29 cellular contexts compared by ENCODE assay signal in genomic region chr4:128668566-128668965, GRCh38.
"Had no signal": no experiment of that assay in that cellular context is flagged by ENCODE, and none has a peak within 500 bp of the region (broad histone marks: within the 10 kb centered on the region; RNA-seq: fewer than 3 reads in every experiment).

No MANE protein-coding gene starts in this region.

- ATAC-seq: activated CD8-positive, alpha-beta T cell treated with anti-CD3 and anti-CD28 coated beads, Interleukin-2, amount 10 ng/mL, durations not matched to agents 7 days and 5 days; Panc1 had no signal

- H3K27me3 ChIP-seq: ascending aorta, cardiac muscle cell, SJCRH30 had no signal

- H3K9me3 ChIP-seq: ascending aorta, SJCRH30 had no signal

- H3K36me3 ChIP-seq: ascending aorta, cardiac muscle cell, SJCRH30, WERI-Rb-1 had no signal

- H3K4me1 ChIP-seq: ascending aorta, SJCRH30 had no signal

- DNase-seq: activated CD4-positive, alpha-beta T cell treated with anti-CD3 and anti-CD28 coated beads for 1 hour; activated CD4-positive, alpha-beta T cell treated with anti-CD3 and anti-CD28 coated beads, Interleukin-2, amount 10 ng/mL, durations not matched to agents 24 days and 14 days; activated CD4-positive, alpha-beta T cell treated with anti-CD3 and anti-CD28 coated beads, Interleukin-2, amount 50 U/mL, for 4 hours; activated CD4-positive, CD25-positive, alpha-beta regulatory T cell; activated CD8-positive, alpha-beta T cell treated with anti-CD3 and anti-CD28 coated beads, Interleukin-2, amount 10 ng/mL, durations not matched to agents 7 days and 5 days; activated gamma-delta T cell; activated naive CD4-positive, alpha-beta T cell treated with Interleukin-2 at 50 U/mL for 16 hours; activated naive CD8-positive, alpha-beta T cell treated with anti-CD3 and anti-CD28 coated beads, Interleukin-2, amount 10 ng/mL, durations not matched to agents 7 days and 5 days; activated T-cell treated with anti-CD3 and anti-CD28 coated beads, Interleukin-2, amount 50 U/mL, for 24 hours; amygdala; MM.1S; MV-4-11; NCI-H1092; NCI-H1436 treated with DMSO at 0.1 percent for 48 hours; NCI-H1694 treated with DMSO at 0.1 percent for 48 hours; NCI-H2029; NCI-H345; NCI-H524 treated with DMSO at 0.1 percent for 48 hours; SHP77; SJCRH30; SW 1271; T-helper 1 cell; T-helper 2 cell; T-helper 9 cell; WERI-Rb-1 had no signal

- H3K27ac ChIP-seq: ascending aorta, cardiac muscle cell, KMS-11, SJCRH30, WERI-Rb-1 had no signal

- H3K4me2 ChIP-seq: KMS-11 had no signal

- H3K9ac ChIP-seq: KMS-11 had no signal

- H3K4me3 ChIP-seq: ascending aorta, cardiac muscle cell, SJCRH30 had no signal
